In the genomic region with DNA sequence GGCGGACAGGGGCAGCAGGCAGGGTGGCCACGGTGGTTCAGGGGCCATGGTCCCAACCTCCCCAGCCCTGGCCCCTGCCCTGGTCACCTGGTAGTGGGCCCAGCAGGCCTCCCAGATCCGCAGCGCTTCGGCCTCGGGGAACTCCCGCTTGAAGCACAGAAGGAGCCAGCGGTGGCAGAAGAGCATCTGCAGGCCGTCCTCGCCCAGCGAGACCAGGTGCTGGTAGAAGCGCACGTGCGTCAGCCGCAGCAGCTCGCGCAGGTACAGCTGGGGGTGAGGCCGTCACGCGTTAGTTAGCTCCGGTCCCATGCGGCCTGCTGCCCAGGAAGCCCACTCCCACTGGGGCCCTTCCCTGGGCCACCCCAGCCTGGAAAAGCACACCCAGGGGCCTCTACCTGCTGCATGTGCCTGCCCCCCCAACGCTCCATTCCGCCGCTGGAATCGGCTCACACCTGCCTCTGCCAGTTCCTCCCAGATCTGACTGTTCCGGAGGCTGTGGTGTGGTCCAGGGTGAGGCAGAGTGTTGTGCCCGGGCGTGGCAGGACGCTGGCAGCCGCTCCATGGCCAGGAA, we compare ENCODE assay signal across 19 cellular contexts.
DNase-seq lines count a peak whose midpoint lies in the region; ATAC-seq, FAIRE-seq and TF ChIP-seq lines count a peak whose summit lies in the region.
"Had no signal": no experiment of that assay in that cellular context is flagged by ENCODE, and none has a peak within 500 bp of the region (broad histone marks: within the 10 kb centered on the region; RNA-seq: fewer than 3 reads in every experiment).

No MANE protein-coding gene starts in this region.

- H4K8ac ChIP-seq in H1 (ENCODE audit: extremely low read depth, insufficient read depth, low read length), result no peak overlapping the region; the same call in 1 of the 2 replicates

- H3K23me2 ChIP-seq in H1 (ENCODE audit: low read depth, low read length), result no peaks in the 10 kb centered on the region; the same call in 1 of the 2 replicates

- H3K36me3 ChIP-seq in BE2C (peaks cover 12% of the 10 kb centered on the region), H1 (ENCODE audit: control insufficient read depth in 2 of 4, insufficient read depth in 4 of 4, low read length in 3 of 4) (peaks cover 12 to 46% (median 30%) of the 10 kb centered on the region in 4 experiments), ovary (no peaks in the 10 kb centered on the region)

- H3K27ac Mint-ChIP-seq in activated CD4-positive, alpha-beta memory T cell treated with anti-CD3 and anti-CD28 coated beads, Interleukin-2, amount 10 ng/mL, durations not matched to agents 7 days and 5 days, result no peak overlapping the region
- H3K27ac Mint-ChIP-seq in naive thymus-derived CD8-positive, alpha-beta T cell, result no peak overlapping the region
- H3K27ac Mint-ChIP-seq: activated CD8-positive, alpha-beta memory T cell treated with anti-CD3 and anti-CD28 coated beads, Interleukin-2, amount 10 ng/mL, durations not matched to agents 7 days and 5 days had no signal

- H4K20me1 ChIP-seq in H1 (replicated peaks in 1 of 2; ENCODE audit: control insufficient read depth in 1 of 2, insufficient read depth in 2 of 2, low read length in 2 of 2), result peaks cover 0 to 9% of the 10 kb centered on the region in 2 experiments

- peak; percentile 12 for DNase-seq in BE2C
- peak; percentile 10 for DNase-seq in D721Med (ENCODE audit: insufficient read length, low spot score)
- no peak for DNase-seq in H1 (ENCODE audit: low read depth in 1 of 2, low spot score in 2 of 2)
- DNase-seq in ovary, result peak in 4 of 5 donors; percentile 10 to 37 (median 28)
- DNase-seq in activated CD4-positive, alpha-beta memory T cell treated with anti-CD3 and anti-CD28 coated beads, Interleukin-2, amount 10 ng/mL, durations not matched to agents 7 days and 5 days, result no peak
- DNase-seq in naive thymus-derived CD8-positive, alpha-beta T cell, result no peak
- DNase-seq: activated CD8-positive, alpha-beta memory T cell treated with anti-CD3 and anti-CD28 coated beads, Interleukin-2, amount 10 ng/mL, durations not matched to agents 7 days and 5 days; hypothalamus; Karpas-422; kidney glomerular epithelial cell; NCI-H1092 treated with DMSO at 0.1 percent for 48 hours; NCI-H524; nucleus accumbens; SHP77; stimulated activated CD4-positive, alpha-beta T cell treated with anti-CD3 and anti-CD28 coated beads, Interleukin-4, amount 100 ng/mL, for 1 hour; T-helper 17 cell had no signal

- H4K5ac ChIP-seq in H1 (ENCODE audit: insufficient read length, low read depth, low read length), result no peak overlapping the region

- TF ChIP-seq POLR2A in H1 (IDR thresholded peaks at IDR 0.05; ENCODE audit: control extremely low read depth in 1 of 2, low read depth in 2 of 2, low read length in 2 of 2) (no peak), ovary (IDR thresholded peaks at IDR 0.05) (no peak)

- H3K23ac ChIP-seq in H1 (ENCODE audit: insufficient read length), result no peak overlapping the region

- H3K9ac ChIP-seq in H1 (replicated peaks in 1 of 4; ENCODE audit: extremely low read depth in 1 of 4, low read depth in 3 of 4, low read length in 3 of 4), result no peak overlapping the region

- peaks cover 9% of the 10 kb centered on the region for H3K4me1 Mint-ChIP-seq in activated CD4-positive, alpha-beta memory T cell treated with anti-CD3 and anti-CD28 coated beads, Interleukin-2, amount 10 ng/mL, durations not matched to agents 7 days and 5 days
- H3K4me1 Mint-ChIP-seq in naive thymus-derived CD8-positive, alpha-beta T cell, result peaks cover 8 to 41% (median 22%) of the 10 kb centered on the region in 4 donors

- TF ChIP-seq EP300 in H1 (IDR thresholded peaks at IDR 0.05; ENCODE audit: borderline replicate concordance in 1 of 2, low read depth in 2 of 2, low read length in 2 of 2), result no peak
- TF ChIP-seq EP300 in ovary (IDR thresholded peaks at IDR 0.05), result no peak

- no peak overlapping the region for H2BK120ac ChIP-seq in H1 (replicated peaks; ENCODE audit: low read depth, low read length)

- no peak overlapping the region for H3K4ac ChIP-seq in H1 (replicated peaks; ENCODE audit: insufficient read length, low read depth, low read length)

- H3K56ac ChIP-seq in H1 (replicated peaks; ENCODE audit: insufficient read length, low read depth, low read length), result no peak overlapping the region

- H2BK20ac ChIP-seq in H1 (ENCODE audit: low read length), result no peak overlapping the region

- POLR2A ChIA-PET in H1 (lab: Charles Lee; ENCODE audit: partially characterized antibody), result interaction anchor here (0.8 to 15.6 kb wide), 7 partner anchors 5 to 30 kb away, joined by 3 to 152 read pairs (median 7); no protein-coding TSS in a partner anchor
- POLR2A ChIA-PET in activated CD4-positive, alpha-beta memory T cell treated with anti-CD3 and anti-CD28 coated beads, Interleukin-2, amount 10 ng/mL, durations not matched to agents 7 days and 5 days (lab: Charles Lee), result no interaction called here
- POLR2A ChIA-PET in naive thymus-derived CD8-positive, alpha-beta T cell (lab: Charles Lee), result no interaction called here

- H3K4me2 ChIP-seq in H1 (ENCODE audit: insufficient read depth in 1 of 2, low read depth in 2 of 2, low read length in 2 of 2), result no peak overlapping the region

- H3K36me3 Mint-ChIP-seq in activated CD4-positive, alpha-beta memory T cell treated with anti-CD3 and anti-CD28 coated beads, Interleukin-2, amount 10 ng/mL, durations not matched to agents 7 days and 5 days (ENCODE audit: low read depth), result no peaks in the 10 kb centered on the region
- H3K36me3 Mint-ChIP-seq in naive thymus-derived CD8-positive, alpha-beta T cell, result peaks cover 0 to 3% (median 0%) of the 10 kb centered on the region in 3 donors
- H3K36me3 Mint-ChIP-seq: activated CD8-positive, alpha-beta memory T cell treated with anti-CD3 and anti-CD28 coated beads, Interleukin-2, amount 10 ng/mL, durations not matched to agents 7 days and 5 days had no signal

- H3K18ac ChIP-seq in H1 (ENCODE audit: extremely low read depth, low read length), result no peak overlapping the region; the same call in 1 of the 2 replicates

- H2BK15ac ChIP-seq in H1 (ENCODE audit: low read length), result no peak overlapping the region

- FAIRE-seq in D721Med (lab: Jason Lieb, UNC) (no peak), H1 (lab: Jason Lieb, UNC) (no peak)
- FAIRE-seq: colon, endothelial cell of umbilical vein had no signal

- WGBS in H1 (ENCODE audit: extremely low coverage in 1 of 2, insufficient coverage in 1 of 2, insufficient read length in 1 of 2, insufficient replicate concordance in 2 of 2, low coverage in 1 of 2, low lambda C conversion rate in 2 of 2, missing lambda C conversion rate in 1 of 2), 2 experiments, result 95% methylated on average over 31 of the region's 31 CpGs; no CpG with 5 or more reads in 1 of the 2 experiments
- WGBS in ovary, 3 donors, result 95 to 97% (median 96%) methylated on average over 31 of the region's 31 CpGs

- CTCF ChIA-PET in H1 (lab: Charles Lee; ENCODE audit: partially characterized antibody), result interaction anchor here (1.1 to 1.8 kb wide), 5 partner anchors 9 to 60 kb away, joined by 3 to 6 read pairs (median 4); no protein-coding TSS in a partner anchor
- CTCF ChIA-PET in activated CD4-positive, alpha-beta memory T cell treated with anti-CD3 and anti-CD28 coated beads, Interleukin-2, amount 10 ng/mL, durations not matched to agents 7 days and 5 days (lab: Charles Lee), result no interaction called here

- H3K27ac ChIP-seq in H1 (ENCODE audit: low read depth, low read length) (no peak overlapping the region; the same call in 1 of the 2 replicates), ovary (no peak overlapping the region)

- no peak for TF ChIP-seq RAD21 in H1 (IDR thresholded peaks at IDR 0.05 in 1 of 2, conservative IDR thresholded peaks at IDR 0.05 in 1 of 2; ENCODE audit: low read depth in 2 of 2, low read length in 2 of 2)

- TF ChIP-seq CTCF in BE2C (IDR thresholded peaks at IDR 0.05; ENCODE audit: low read depth, low read length) (no peak), D721Med (IDR thresholded peaks at IDR 0.05; ENCODE audit: insufficient read depth, missing control alignments) (no peak), H1 (IDR thresholded peaks at IDR 0.05; ENCODE audit: control extremely low read depth in 1 of 3, insufficient read depth in 1 of 3, low read depth in 1 of 3, low read length in 3 of 3) (no peak), ovary (IDR thresholded peaks at IDR 0.05) (no peak)

- peaks cover 8% of the 10 kb centered on the region; the same call in 1 of the 2 replicates for H3K79me1 ChIP-seq in H1 (ENCODE audit: low read depth, low read length)

- H3K9me3 ChIP-seq in BE2C, result no peaks in the 10 kb centered on the region
- H3K9me3 ChIP-seq in H1 (ENCODE audit: insufficient read depth in 2 of 2, low read depth in 1 of 2, low read length in 1 of 2), result no peaks in the 10 kb centered on the region
- H3K9me3 ChIP-seq in ovary, result no peaks in the 10 kb centered on the region

- no peaks in the 10 kb centered on the region for H3K27me3 ChIP-seq in BE2C
- no peaks in the 10 kb centered on the region for H3K27me3 ChIP-seq in H1 (replicated peaks in 1 of 4; ENCODE audit: control insufficient read depth in 3 of 4, extremely low read depth in 1 of 4, insufficient read depth in 3 of 4, low read length in 3 of 4)
- H3K27me3 ChIP-seq in ovary, result no peaks in the 10 kb centered on the region

- H3K79me2 ChIP-seq in H1 (ENCODE audit: control insufficient read depth in 1 of 2, insufficient read depth in 2 of 2, low read length in 2 of 2), result peaks cover 0 to 2% of the 10 kb centered on the region in 2 experiments; a peak in 1 of 4 replicates

- no peak overlapping the region for H4K91ac ChIP-seq in H1 (replicated peaks; ENCODE audit: insufficient read length, low read length)

- H3K9me3 Mint-ChIP-seq in activated CD4-positive, alpha-beta memory T cell treated with anti-CD3 and anti-CD28 coated beads, Interleukin-2, amount 10 ng/mL, durations not matched to agents 7 days and 5 days, result no peaks in the 10 kb centered on the region
- H3K9me3 Mint-ChIP-seq in naive thymus-derived CD8-positive, alpha-beta T cell, result no peaks in the 10 kb centered on the region

- intact Hi-C loops in ovary (cut with DNase I), result loop anchor here in 2 of 4 donors (5.0 kb wide), 1 partner anchor 42 kb away; no protein-coding TSS in a partner anchor

- H3K4me1 ChIP-seq in BE2C (no peaks in the 10 kb centered on the region), H1 (replicated peaks in 1 of 4; ENCODE audit: control insufficient read depth in 3 of 4, insufficient read depth in 4 of 4, low read length in 3 of 4) (peaks cover 13 to 16% (median 13%) of the 10 kb centered on the region in 4 experiments), ovary (ENCODE audit: insufficient read depth) (peaks cover 9% of the 10 kb centered on the region)

- no peaks in the 10 kb centered on the region for H3K27me3 Mint-ChIP-seq in activated CD4-positive, alpha-beta memory T cell treated with anti-CD3 and anti-CD28 coated beads, Interleukin-2, amount 10 ng/mL, durations not matched to agents 7 days and 5 days
- no peaks in the 10 kb centered on the region for H3K27me3 Mint-ChIP-seq in naive thymus-derived CD8-positive, alpha-beta T cell
- H3K27me3 Mint-ChIP-seq: activated CD8-positive, alpha-beta memory T cell treated with anti-CD3 and anti-CD28 coated beads, Interleukin-2, amount 10 ng/mL, durations not matched to agents 7 days and 5 days; T-helper 17 cell had no signal

- H2AK5ac ChIP-seq in H1 (ENCODE audit: low read depth, low read length), result 0 out of 2 replicates have a peak overlapping the region, but pooled peaks have one; percentile 39

- H3K4me3 ChIP-seq in BE2C (ENCODE audit: low read depth, low read length), result no peak overlapping the region
- no peak overlapping the region for H3K4me3 ChIP-seq in H1 (ENCODE audit: extremely low read depth in 1 of 4, insufficient read depth in 2 of 4, low read depth in 3 of 4, low read length in 4 of 4)
- no peak overlapping the region for H3K4me3 ChIP-seq in ovary

- no peak overlapping the region for H2AFZ ChIP-seq in H1 (ENCODE audit: low read length)

- no peak overlapping the region for H3K14ac ChIP-seq in H1 (ENCODE audit: insufficient read length)

- H2BK12ac ChIP-seq in H1 (ENCODE audit: low read depth, low read length), result no peak overlapping the region

- H2BK5ac ChIP-seq in H1 (ENCODE audit: low read depth, low read length), result peak overlapping the region; percentile 88; the same call in 1 of the 2 replicates

- ATAC-seq in GM18867 (IDR thresholded peaks at IDR 0.05; ENCODE audit: unreplicated experiment), result no peak
- ATAC-seq in naive thymus-derived CD8-positive, alpha-beta T cell, result no peak
- ATAC-seq: activated CD8-positive, alpha-beta memory T cell treated with anti-CD3 and anti-CD28 coated beads, Interleukin-2, amount 10 ng/mL, durations not matched to agents 7 days and 5 days; T-helper 17 cell had no signal

- no peak overlapping the region for H3K4me3 Mint-ChIP-seq in activated CD4-positive, alpha-beta memory T cell treated with anti-CD3 and anti-CD28 coated beads, Interleukin-2, amount 10 ng/mL, durations not matched to agents 7 days and 5 days
- H3K4me3 Mint-ChIP-seq in naive thymus-derived CD8-positive, alpha-beta T cell, result no peak overlapping the region
- H3K4me3 Mint-ChIP-seq: activated CD8-positive, alpha-beta memory T cell treated with anti-CD3 and anti-CD28 coated beads, Interleukin-2, amount 10 ng/mL, durations not matched to agents 7 days and 5 days; T-helper 17 cell had no signal

Comparison
In these comparisons a context has a peak if more than half of its experiments do, and no peak if none do; other contexts are left out.
1. DNase-seq: peak in BE2C (single experiment), D721Med (single experiment) and ovary (4 of 5); none in H1 (0 of 2), activated CD4-positive, alpha-beta memory T cell treated with anti-CD3 and anti-CD28 coated beads, Interleukin-2, amount 10 ng/mL, durations not matched to agents 7 days and 5 days (single experiment) and naive thymus-derived CD8-positive, alpha-beta T cell (0 of 10).